In the genomic region with DNA sequence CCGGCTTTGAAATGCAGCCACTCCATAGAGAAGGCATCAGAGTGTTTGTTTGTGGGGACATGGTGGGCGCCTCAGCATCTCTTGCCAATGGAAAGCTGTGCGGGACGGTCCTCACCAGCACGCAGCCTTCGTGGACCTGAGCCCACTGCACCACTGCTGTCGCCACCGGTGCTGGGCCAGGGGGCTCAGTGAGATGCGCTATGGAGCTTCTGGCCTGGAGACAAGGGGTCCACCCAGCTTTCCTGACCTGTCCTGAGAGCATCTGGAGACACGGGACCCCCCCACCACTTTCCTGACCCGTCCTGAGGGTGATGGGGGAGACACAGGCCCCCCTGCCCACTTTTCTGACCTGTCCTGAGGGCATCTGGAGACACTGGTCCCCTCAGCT, we compare ENCODE assay signal across 33 cellular contexts.
"Had no signal": no experiment of that assay in that cellular context is flagged by ENCODE, and none has a peak within 500 bp of the region (broad histone marks: within the 10 kb centered on the region; RNA-seq: fewer than 3 reads in every experiment).

No MANE protein-coding gene starts in this region.

- FAIRE-seq: astrocyte had no signal

- H3K36me3 ChIP-seq: adrenal gland, brain microvascular endothelial cell, breast epithelium, cardiac muscle cell had no signal

- H3K4me1 ChIP-seq: adrenal gland, ascending aorta, body of pancreas, breast epithelium had no signal

- H3K4me3 ChIP-seq: adrenal gland, ascending aorta, body of pancreas, breast epithelium, cardiac muscle cell had no signal

- DNase-seq: activated effector memory CD4-positive, alpha-beta T cell treated with anti-CD3 and anti-CD28 coated beads, Interleukin-2, amount 50 U/mL, for 16 hours; activated effector memory CD4-positive, alpha-beta T cell treated with Interleukin-2 at 50 U/mL for 16 hours; activated gamma-delta T cell; activated gamma-delta T cell treated with Interleukin-2 at 50 U/mL for 16 hours; activated naive CD4-positive, alpha-beta T cell; activated naive CD4-positive, alpha-beta T cell treated with anti-CD3 and anti-CD28 coated beads for 36 hours; activated naive CD4-positive, alpha-beta T cell treated with anti-CD3 and anti-CD28 coated beads, Interleukin-2, amount 10 ng/mL, durations not matched to agents 7 days and 5 days; activated naive CD4-positive, alpha-beta T cell treated with anti-CD3 and anti-CD28 coated beads, Interleukin-2, amount 50 U/mL, for 16 hours; activated naive CD4-positive, alpha-beta T cell treated with Interleukin-2 at 50 U/mL for 16 hours; activated naive CD8-positive, alpha-beta T cell treated with anti-CD3 and anti-CD28 coated beads for 36 hours; activated naive CD8-positive, alpha-beta T cell treated with anti-CD3 and anti-CD28 coated beads, Interleukin-2, amount 10 ng/mL, durations not matched to agents 7 days and 5 days; activated naive CD8-positive, alpha-beta T cell treated with anti-CD3 and anti-CD28 coated beads, Interleukin-2, amount 50 U/mL, for 24 hours; activated T-cell treated with anti-CD3 and anti-CD28 coated beads for 4 hours; activated T-cell treated with anti-CD3 and anti-CD28 coated beads, Interleukin-2, amount 50 U/mL, for 1 hour; activated T-cell treated with anti-CD3 and anti-CD28 coated beads, Interleukin-2, amount 50 U/mL, for 24 hours; activated T-cell treated with anti-CD3 and anti-CD28 coated beads, Interleukin-2, amount 50 U/mL, for 4 hours; activated T-cell treated with anti-CD3 and anti-CD28 coated beads, Interleukin-2, amount 50 U/mL, for 48 hours; activated T-cell treated with anti-CD3 and anti-CD28 coated beads, Interleukin-2, amount 50 U/mL, for 72 hours; adrenal gland; amniotic stem cell; amygdala; aorta; body of pancreas; brain microvascular endothelial cell; caudate nucleus; central memory CD4-positive, alpha-beta T cell; cerebellar nuclear complex had no signal

- ATAC-seq: activated naive CD4-positive, alpha-beta T cell treated with anti-CD3 and anti-CD28 coated beads, Interleukin-2, amount 50 U/mL, for 72 hours; activated naive CD8-positive, alpha-beta T cell treated with anti-CD3 and anti-CD28 coated beads, Interleukin-2, amount 50 U/mL, for 24 hours; activated T-cell treated with anti-CD3 and anti-CD28 coated beads, Interleukin-2, amount 50 U/mL, for 4 hours; activated T-cell treated with anti-CD3 and anti-CD28 coated beads, Interleukin-2, amount 50 U/mL, for 72 hours; activated T-helper 17 cell treated with anti-CD3 and anti-CD28 coated beads, Interleukin-2, amount 50 U/mL, for 72 hours; body of pancreas had no signal

- H3K27ac ChIP-seq: adrenal gland, ascending aorta, body of pancreas, brain microvascular endothelial cell, breast epithelium, cardiac muscle cell had no signal

- H3K9me3 ChIP-seq: adrenal gland, ascending aorta, body of pancreas, breast epithelium had no signal

- H3K27me3 ChIP-seq: adrenal gland, ascending aorta, body of pancreas, brain microvascular endothelial cell, breast epithelium, cardiac muscle cell had no signal
